ENCODE assay signal across 21 cellular contexts in the genomic region with DNA sequence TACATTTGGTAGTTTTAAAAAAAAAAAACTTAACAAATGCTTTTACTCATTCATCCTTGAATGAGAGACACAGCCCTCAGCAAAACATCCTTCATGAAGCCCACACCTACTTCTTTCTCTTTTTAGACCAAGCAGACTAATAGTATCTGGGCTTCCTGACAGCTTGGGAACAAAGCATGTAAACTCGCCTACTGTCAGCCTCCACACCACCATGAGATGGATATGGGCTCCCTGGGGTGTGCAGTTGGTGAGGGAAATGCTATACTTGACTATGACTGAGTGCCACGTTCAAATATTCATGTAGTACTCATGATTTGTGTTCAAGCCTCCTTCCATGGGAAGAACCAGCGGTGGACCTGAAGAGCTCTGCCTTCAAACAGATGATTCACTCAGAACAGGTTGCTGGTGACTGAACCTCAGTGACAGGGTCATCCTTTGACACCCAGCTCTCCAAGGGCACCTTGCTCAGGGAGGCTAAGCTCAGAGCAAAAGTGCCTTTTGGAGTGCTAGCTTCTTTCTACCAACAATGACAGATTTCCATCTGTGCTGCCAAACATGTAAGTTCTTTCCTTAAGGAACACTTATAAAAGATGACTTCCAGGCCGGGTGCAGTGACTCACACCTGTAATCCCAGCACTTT. TPM values are rescaled to one million over a fixed set of nuclear protein-coding genes. Genes with fewer than 3 reads are reported as not detected.
DNase-seq lines count a peak whose midpoint lies in the region; ATAC-seq and TF ChIP-seq lines count a peak whose summit lies in the region.
"Had no signal": no experiment of that assay in that cellular context is flagged by ENCODE, and none has a peak within 500 bp of the region (broad histone marks: within the 10 kb centered on the region; RNA-seq: fewer than 3 reads in every experiment).

No MANE protein-coding gene starts in this region.

- no peak overlapping the region for H3K4me3 Mint-ChIP-seq in CD8-positive, alpha-beta T cell
- H3K4me3 Mint-ChIP-seq: activated T-helper 1 cell treated with anti-CD3 and anti-CD28 coated beads, Interleukin-12 subunit alpha, Interleukin-12 subunit beta, Interleukin-2, Interleukin-4 antibody, amounts not matched to agents 30 ng/mL and 10 ng/mL and 1 ng/mL, durations not matched to agents 14 hours and 24 hours and 36 hours; endodermal cell; WTC11 had no signal

- peak overlapping the region; percentile 93 for H3K27ac Mint-ChIP-seq in CD8-positive, alpha-beta T cell
- H3K27ac Mint-ChIP-seq: activated T-helper 1 cell treated with anti-CD3 and anti-CD28 coated beads, Interleukin-12 subunit alpha, Interleukin-12 subunit beta, Interleukin-2, Interleukin-4 antibody, amounts not matched to agents 30 ng/mL and 10 ng/mL and 1 ng/mL, durations not matched to agents 14 hours and 24 hours and 36 hours; endodermal cell; WTC11 had no signal

- H3K36me3 Mint-ChIP-seq in CD8-positive, alpha-beta T cell = peaks cover 9% of the 10 kb centered on the region
- H3K36me3 Mint-ChIP-seq: WTC11 had no signal

- peaks cover 47% of the 10 kb centered on the region for H3K4me1 ChIP-seq in CD8-positive, alpha-beta T cell (ENCODE audit: insufficient read depth, low read length)
- H3K4me1 ChIP-seq in effector memory CD4-positive, alpha-beta T cell (ENCODE audit: control insufficient read depth, insufficient read depth, low read length, poor library complexity, severe bottlenecking) = peaks cover 32% of the 10 kb centered on the region
- H3K4me1 ChIP-seq in spleen = peaks cover 15 to 55% (median 36%) of the 10 kb centered on the region in 6 donors
- H3K4me1 ChIP-seq in GM23248 (ENCODE audit: insufficient read depth) = peaks cover 6% of the 10 kb centered on the region
- peaks cover 20% of the 10 kb centered on the region for H3K4me1 ChIP-seq in suprapubic skin

- H3K9ac ChIP-seq in GM23248 = no peak overlapping the region
- H3K9ac ChIP-seq: BLaER1 had no signal

- ATAC-seq in CD8-positive, alpha-beta T cell = no peak
- ATAC-seq: body of pancreas, SK-N-SH treated with all-trans-retinoic acid at 6 μM for 48 hours, WTC11 had no signal

- H3K4me3 ChIP-seq in CD8-positive, alpha-beta T cell (ENCODE audit: low read depth, low read length) = no peak overlapping the region
- no peak overlapping the region for H3K4me3 ChIP-seq in effector memory CD4-positive, alpha-beta T cell (ENCODE audit: insufficient read depth, low read depth, low read length, poor library complexity, severe bottlenecking)
- H3K4me3 ChIP-seq in spleen = no peak overlapping the region
- H3K4me3 ChIP-seq in GM23248 = no peak overlapping the region
- H3K4me3 ChIP-seq in suprapubic skin = no peak overlapping the region
- H3K4me3 ChIP-seq: BLaER1, body of pancreas, smooth muscle cell, upper lobe of left lung had no signal

- H3K9me3 Mint-ChIP-seq in CD8-positive, alpha-beta T cell = peaks cover 5% of the 10 kb centered on the region
- H3K9me3 Mint-ChIP-seq: endodermal cell had no signal

- peak; percentile 31 for DNase-seq in activated CD4-positive, alpha-beta T cell treated with anti-CD3 and anti-CD28 coated beads for 48 hours
- no peak for DNase-seq in activated CD4-positive, alpha-beta T cell treated with anti-CD3 and anti-CD28 coated beads, Interleukin-2, amount 50 U/mL, for 1 hour
- no peak for DNase-seq in CD8-positive, alpha-beta T cell
- DNase-seq in effector memory CD4-positive, alpha-beta T cell = no peak
- no peak for DNase-seq in spleen
- DNase-seq in KBM-7 = no peak
- DNase-seq in GM23248 = no peak
- DNase-seq in suprapubic skin (ENCODE audit: low spot score in 2 of 2) = no peak
- DNase-seq: body of pancreas, endodermal cell, GOT3, kidney glomerular epithelial cell, NCI-H1436, NCI-H774, retina, upper lobe of left lung had no signal

- no peaks in the 10 kb centered on the region for H3K27me3 ChIP-seq in CD8-positive, alpha-beta T cell (ENCODE audit: insufficient read depth, low read length)
- no peaks in the 10 kb centered on the region for H3K27me3 ChIP-seq in effector memory CD4-positive, alpha-beta T cell (replicated peaks; ENCODE audit: control insufficient read depth, insufficient read depth, low read length, poor library complexity, severe bottlenecking)
- H3K27me3 ChIP-seq in spleen (replicated peaks in 1 of 7) (no peaks in the 10 kb centered on the region), GM23248 (replicated peaks; ENCODE audit: insufficient read depth) (no peaks in the 10 kb centered on the region), suprapubic skin (no peaks in the 10 kb centered on the region)
- H3K27me3 ChIP-seq: BLaER1, body of pancreas, upper lobe of left lung had no signal

- H3K4me2 ChIP-seq in GM23248 (ENCODE audit: unreplicated experiment) = no peak overlapping the region
- H3K4me2 ChIP-seq: BLaER1, smooth muscle cell had no signal

- no peaks in the 10 kb centered on the region for H3K27me3 Mint-ChIP-seq in CD8-positive, alpha-beta T cell (ENCODE audit: low read depth)

- H3F3A ChIP-seq in GM23248 (ENCODE audit: insufficient read depth) = no peaks in the 10 kb centered on the region

- 0 out of 2 replicates have a peak, but pooled peaks cover 8% of the 10 kb centered on the region for H3K79me2 ChIP-seq in GM23248 (ENCODE audit: insufficient read depth)

- H4K20me1 ChIP-seq in GM23248 (ENCODE audit: insufficient read depth) = no peaks in the 10 kb centered on the region
- H4K20me1 ChIP-seq: BLaER1 had no signal

- peaks cover 69% of the 10 kb centered on the region for H3K4me1 Mint-ChIP-seq in CD8-positive, alpha-beta T cell (ENCODE audit: low read depth)

- POLR2A ChIA-PET in CD8-positive, alpha-beta T cell (lab: Charles Lee) = interaction anchor here (0.6 to 4.4 kb wide), 10 partner anchors 14 to 93 kb away, joined by 3 to 20 read pairs (median 4); partner anchors contain the start of gene IRF1

- TF ChIP-seq POLR2A in spleen (IDR thresholded peaks at IDR 0.05) = no peak
- no peak for TF ChIP-seq POLR2A in suprapubic skin (IDR thresholded peaks at IDR 0.05)

- TF ChIP-seq CTCF in CD8-positive, alpha-beta T cell (IDR thresholded peaks at IDR 0.05) = no peak
- TF ChIP-seq CTCF in spleen (IDR thresholded peaks at IDR 0.05 in 8 of 11, conservative IDR thresholded peaks at IDR 0.05 in 3 of 11) = no peak
- no peak for TF ChIP-seq CTCF in suprapubic skin (IDR thresholded peaks at IDR 0.05)

- no peaks in the 10 kb centered on the region for H3K36me3 ChIP-seq in CD8-positive, alpha-beta T cell (ENCODE audit: insufficient read depth, low read length)
- H3K36me3 ChIP-seq in effector memory CD4-positive, alpha-beta T cell (ENCODE audit: control insufficient read depth, insufficient read depth, low read length) = no peaks in the 10 kb centered on the region
- H3K36me3 ChIP-seq in spleen (no peaks in the 10 kb centered on the region), GM23248 (ENCODE audit: low read depth) (no peaks in the 10 kb centered on the region), suprapubic skin (no peaks in the 10 kb centered on the region)
- H3K36me3 ChIP-seq: BLaER1, upper lobe of left lung had no signal

- in situ Hi-C loops in KBM-7 (cut with MboI; ENCODE audit: low pct_unique_long_range_greater_than_20kb, low sequenced_read_pairs) (no loop called here), GM23248 (cut with MboI) (no loop called here)

- CTCF ChIA-PET in CD8-positive, alpha-beta T cell (lab: Charles Lee) = interaction anchor here (0.7 to 3.4 kb wide), 11 partner anchors 8 to 95 kb away, joined by 3 to 24 read pairs (median 4); partner anchors contain the start of gene IRF1

- no peak for TF ChIP-seq EP300 in suprapubic skin (IDR thresholded peaks at IDR 0.05)

- intact Hi-C loops in CD8-positive, alpha-beta T cell (cut with DNase I, micrococcal nuclease) = loop anchor here in 1 of 2 experiments (2.0 kb wide), 1 partner anchor 15 kb away; no protein-coding TSS in a partner anchor
- intact Hi-C loops in spleen (cut with DNase I; ENCODE audit: low total_unique reads) = no loop called here

- H2AFZ ChIP-seq in GM23248 = no peak overlapping the region

- no peaks in the 10 kb centered on the region for H3K9me2 ChIP-seq in GM23248 (ENCODE audit: insufficient read depth)

- no peak overlapping the region for H3K27ac ChIP-seq in CD8-positive, alpha-beta T cell (ENCODE audit: low read depth, low read length)
- H3K27ac ChIP-seq in effector memory CD4-positive, alpha-beta T cell (ENCODE audit: insufficient read depth, low read length, poor library complexity, severe bottlenecking) = peak overlapping the region; percentile 11
- H3K27ac ChIP-seq in spleen (peak overlapping the region in 6 of 8 donors; percentile 2 to 99 (median 36)), GM23248 (no peak overlapping the region), suprapubic skin (no peak overlapping the region)
- H3K27ac ChIP-seq: BLaER1, body of pancreas had no signal

- WGBS in spleen, 5 donors = 77 to 86% (median 83%) methylated on average over 4 of the region's 4 CpGs
- WGBS in GM23248 (ENCODE audit: low coverage in 1 of 2, low lambda C conversion rate in 2 of 2, missing lambda C conversion rate in 2 of 2), 2 experiments = 82 to 93% methylated on average over 4 of the region's 4 CpGs
- WGBS in suprapubic skin = 78% methylated on average over 4 of the region's 4 CpGs

- H3K9me3 ChIP-seq in CD8-positive, alpha-beta T cell (ENCODE audit: low read length) = no peaks in the 10 kb centered on the region
- no peaks in the 10 kb centered on the region for H3K9me3 ChIP-seq in effector memory CD4-positive, alpha-beta T cell (ENCODE audit: control insufficient read depth, low read length)
- no peaks in the 10 kb centered on the region for H3K9me3 ChIP-seq in spleen
- no peaks in the 10 kb centered on the region for H3K9me3 ChIP-seq in GM23248 (ENCODE audit: low read depth)
- H3K9me3 ChIP-seq in suprapubic skin = no peaks in the 10 kb centered on the region
- H3K9me3 ChIP-seq: body of pancreas, upper lobe of left lung had no signal

RNA-seq across cellular contexts. Expression of gene SLC22A5, which starts 36.8 kb away (rescaled TPM):
- total RNA-seq in CD8-positive, alpha-beta T cell = 1 to 10 TPM; 4.5 to 5.3 TPM
- 1 to 10 TPM; 5.3 to 9.2 (median 7.6) TPM for total RNA-seq in spleen
- polyA plus RNA-seq in spleen = 1 to 10 TPM; 2.4 to 2.9 (median 2.6) TPM
- total RNA-seq in GM23248 (2014; rRNA removed; shearing (Covaris generic)) = 1.9 and 3.0 TPM in 2 replicates
- polyA plus RNA-seq in GM23248 (2016; fragmentation: Nextera tagmentation; extraction: Ambion mirVana) = 1.7 and 2.4 TPM in 2 replicates
- 10 to 100 TPM; 23.2 to 36.6 (median 26.3) TPM for total RNA-seq in suprapubic skin

Comparison
In these comparisons a context has a peak if more than half of its experiments do, and no peak if none do; other contexts are left out.
1. H3K27ac ChIP-seq: peak in effector memory CD4-positive, alpha-beta T cell (single experiment) and spleen (6 of 8); none in CD8-positive, alpha-beta T cell (single experiment), GM23248 (single experiment) and suprapubic skin (single experiment).